In the genomic region with DNA sequence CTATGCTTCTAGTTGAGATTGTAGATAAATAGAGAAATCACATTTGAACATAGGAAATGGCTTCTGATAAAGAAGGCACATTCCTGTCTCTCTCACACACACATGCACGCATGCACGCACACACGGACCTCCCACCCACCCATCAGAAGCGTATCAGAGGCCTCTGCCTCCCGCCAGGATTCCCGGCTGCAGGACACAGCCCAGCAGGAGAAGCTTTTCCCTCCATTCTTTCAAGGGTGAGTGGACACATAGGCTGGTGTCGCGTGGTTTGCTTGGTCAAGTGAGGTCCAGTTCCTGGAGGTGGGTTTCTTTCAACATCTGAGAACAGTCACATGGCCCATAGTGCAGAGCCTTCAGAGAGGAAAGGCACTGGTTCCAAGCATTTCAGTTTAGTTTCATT, we compare ENCODE assay signal across 27 cellular contexts. TPM values are rescaled to one million over a fixed set of nuclear protein-coding genes. Genes with fewer than 3 reads are reported as not detected.
DNase-seq lines count a peak whose midpoint lies in the region; ATAC-seq, FAIRE-seq and TF ChIP-seq lines count a peak whose summit lies in the region.
"Had no signal": no experiment of that assay in that cellular context is flagged by ENCODE, and none has a peak within 500 bp of the region (broad histone marks: within the 10 kb centered on the region; RNA-seq: fewer than 3 reads in every experiment).

No MANE protein-coding gene starts in this region.

- CTCF ChIA-PET in IMR-90 (lab: Yijun Ruan, JAX) = no interaction called here

- H3K4me3 Mint-ChIP-seq in mesothelial cell of epicardium = no peak overlapping the region
- H3K4me3 Mint-ChIP-seq: activated CD8-positive, alpha-beta T cell treated with anti-CD3 and anti-CD28 coated beads for 36 hours; naive thymus-derived CD4-positive, alpha-beta T cell; stimulated activated naive CD8-positive, alpha-beta T cell treated with anti-CD3 and anti-CD28 coated beads, Interleukin-15, amount 100 ng/mL, for 72 hours had no signal

- peak overlapping the region; percentile 3; the same call in 1 of the 2 replicates for H3K14ac ChIP-seq in IMR-90 (replicated peaks; ENCODE audit: low read depth, low read length)

- ATAC-seq in IMR-90 (ENCODE audit: low read depth) (no peak), gastrocnemius medialis (no peak), HG03342 (IDR thresholded peaks at IDR 0.05; ENCODE audit: unreplicated experiment) (no peak), HG02938 (IDR thresholded peaks at IDR 0.05; ENCODE audit: unreplicated experiment) (no peak)
- ATAC-seq: activated CD8-positive, alpha-beta T cell treated with anti-CD3 and anti-CD28 coated beads for 36 hours; activated naive CD4-positive, alpha-beta T cell treated with anti-CD3 and anti-CD28 coated beads, Interleukin-2, amount 50 U/mL, for 72 hours; naive thymus-derived CD4-positive, alpha-beta T cell; PC-3; stimulated activated naive CD8-positive, alpha-beta T cell treated with anti-CD3 and anti-CD28 coated beads, Interleukin-15, amount 100 ng/mL, for 72 hours had no signal

- no peak overlapping the region for H3K18ac ChIP-seq in IMR-90 (ENCODE audit: low read depth, low read length)

- H3K27ac ChIP-seq in IMR-90 (ENCODE audit: insufficient read depth, low read length) (no peak overlapping the region), brain microvascular endothelial cell (no peak overlapping the region), gastrocnemius medialis (peak overlapping the region; percentile 73 to 93 (median 90))
- H3K27ac ChIP-seq: ovary had no signal

- H3K4me1 Mint-ChIP-seq in mesothelial cell of epicardium = peaks cover 51% of the 10 kb centered on the region

- no peak for TF ChIP-seq RAD21 in IMR-90 (IDR thresholded peaks at IDR 0.05; ENCODE audit: low read length)

- H2AK5ac ChIP-seq in IMR-90 (ENCODE audit: low read depth, low read length) = peak overlapping the region; percentile 43; the same call in 1 of the 2 replicates

- in situ Hi-C loops in IMR-90 (cut with MboI; ENCODE audit: low sequenced_read_pairs) = no loop called here
- in situ Hi-C loops in brain microvascular endothelial cell (cut with HindIII; ENCODE audit: low pct_ligation_motif_present, low sequenced_read_pairs) = loop anchor here (25.0 kb wide), 2 partner anchors 289 to 514 kb away; no protein-coding TSS in a partner anchor
- in situ Hi-C loops in gastrocnemius medialis (cut with MboI; ENCODE audit: low sequenced_read_pairs in 4 of 4) = no loop called here

- FAIRE-seq in urothelium cell line (lab: Jason Lieb, UNC) = no peak
- FAIRE-seq: endothelial cell of umbilical vein, GM12892, islet of Langerhans had no signal

- H2AK9ac ChIP-seq in IMR-90 (replicated peaks; ENCODE audit: low read depth, low read length, poor library complexity) = peak overlapping the region; percentile 3

- TF ChIP-seq POLR2A in IMR-90 (IDR thresholded peaks at IDR 0.05; ENCODE audit: low read depth, low read length) (no peak), gastrocnemius medialis (IDR thresholded peaks at IDR 0.05) (no peak)

- H3K56ac ChIP-seq in IMR-90 (ENCODE audit: extremely low read depth, insufficient read depth, low read length) = no peak overlapping the region

- no peaks in the 10 kb centered on the region for H4K20me1 ChIP-seq in IMR-90 (ENCODE audit: insufficient read depth, low read length)

- no peak overlapping the region for H4K5ac ChIP-seq in IMR-90 (ENCODE audit: low read depth, low read length)

- H3K79me1 ChIP-seq in IMR-90 (ENCODE audit: low read depth in 1 of 2, low read length in 2 of 2) = no peaks in the 10 kb centered on the region; a peak in 1 of 4 replicates

- H3K4me2 ChIP-seq in IMR-90 (ENCODE audit: low read depth, low read length) = no peak overlapping the region

- DNase-seq in IMR-90 = no peak
- peak; percentile 32 for DNase-seq in brain microvascular endothelial cell
- no peak for DNase-seq in mesothelial cell of epicardium (ENCODE audit: low spot score in 2 of 2, unreplicated experiment in 2 of 2)
- DNase-seq in gastrocnemius medialis = no peak
- DNase-seq in urothelium cell line (ENCODE audit: low spot score) = no peak
- DNase-seq: activated CD4-positive, CD25-positive, alpha-beta regulatory T cell treated with anti-CD3 and anti-CD28 coated beads, Interleukin-2, amount 50 U/mL, for 72 hours; activated CD8-positive, alpha-beta T cell treated with anti-CD3 and anti-CD28 coated beads for 36 hours; activated effector memory CD4-positive, alpha-beta T cell treated with Interleukin-2 at 50 U/mL for 16 hours; DMS153; Kasumi-1; naive thymus-derived CD4-positive, alpha-beta T cell; NCI-H2029 treated with DMSO at 0.1 percent for 48 hours; NCI-H226; NCI-H526 treated with DMSO at 0.1 percent for 48 hours; NK-92 treated with Interleukin-12 subunit alpha and Interleukin-12 subunit beta, amount 100 ng/mL, for 24 hours; ovary; PC-3; stimulated activated CD4-positive, alpha-beta T cell treated with anti-CD3 and anti-CD28 coated beads, Interleukin-1b, Interleukin-23, amount 100 ng/mL, for 48 hours; stimulated activated naive CD8-positive, alpha-beta T cell treated with anti-CD3 and anti-CD28 coated beads, Interleukin-15, amount 100 ng/mL, for 72 hours; T-helper 2 cell had no signal

- WGBS in IMR-90 (ENCODE audit: extremely low coverage in 2 of 2, insufficient read length in 1 of 2), 2 experiments = 80% methylated on average over 2 of the region's 8 CpGs; no CpG with 5 or more reads in 1 of the 2 experiments

- H3K4me3 ChIP-seq in IMR-90 (ENCODE audit: insufficient read depth, low read depth, low read length) (no peak overlapping the region), brain microvascular endothelial cell (ENCODE audit: low read depth, low read length) (no peak overlapping the region), gastrocnemius medialis (no peak overlapping the region)
- H3K4me3 ChIP-seq: breast epithelium, ovary had no signal

- 0 out of 2 replicates have a peak overlapping the region, but pooled peaks have one; percentile 1 for H2BK20ac ChIP-seq in IMR-90 (ENCODE audit: low read depth, low read length)

- H3K9ac ChIP-seq in IMR-90 (ENCODE audit: low read depth, low read length) = no peak overlapping the region

- dilution Hi-C loops in IMR-90 (cut with HindIII; ENCODE audit: low sequenced_read_pairs, unreplicated experiment) = no loop called here

- H3K9me3 ChIP-seq in IMR-90 (ENCODE audit: control insufficient read depth, insufficient read depth, low read length) (no peaks in the 10 kb centered on the region), gastrocnemius medialis (no peaks in the 10 kb centered on the region)
- H3K9me3 ChIP-seq: breast epithelium, ovary had no signal

- peaks cover 17% of the 10 kb centered on the region for H3K4me1 ChIP-seq in IMR-90 (ENCODE audit: control insufficient read depth, insufficient read depth, low read length)
- H3K4me1 ChIP-seq in gastrocnemius medialis = peaks cover 35 to 37% of the 10 kb centered on the region in 2 donors
- H3K4me1 ChIP-seq: breast epithelium had no signal

- H3K36me3 ChIP-seq in IMR-90 (ENCODE audit: control insufficient read depth, insufficient read depth, low read length) (no peaks in the 10 kb centered on the region), brain microvascular endothelial cell (replicated peaks) (no peaks in the 10 kb centered on the region), gastrocnemius medialis (no peaks in the 10 kb centered on the region)
- H3K36me3 ChIP-seq: breast epithelium, ovary had no signal

- H3K9me3 Mint-ChIP-seq in mesothelial cell of epicardium = no peaks in the 10 kb centered on the region
- H3K9me3 Mint-ChIP-seq: activated CD8-positive, alpha-beta T cell treated with anti-CD3 and anti-CD28 coated beads for 36 hours; activated naive CD4-positive, alpha-beta T cell treated with anti-CD3 and anti-CD28 coated beads, Interleukin-2, amount 50 U/mL, for 72 hours; stimulated activated naive CD8-positive, alpha-beta T cell treated with anti-CD3 and anti-CD28 coated beads, Interleukin-15, amount 100 ng/mL, for 72 hours had no signal

- TF ChIP-seq CTCF in IMR-90 (conservative IDR thresholded peaks at IDR 0.05; ENCODE audit: low read depth, low read length) (no peak), brain microvascular endothelial cell (IDR thresholded peaks at IDR 0.05; ENCODE audit: low read depth, low read length, missing control alignments) (no peak), mesothelial cell of epicardium (IDR thresholded peaks at IDR 0.05; ENCODE audit: unreplicated experiment) (no peak), gastrocnemius medialis (IDR thresholded peaks at IDR 0.05 in 4 of 5, conservative IDR thresholded peaks at IDR 0.05 in 1 of 5) (no peak)

- peak overlapping the region; percentile 28; the same call in 1 of the 2 replicates for H2BK120ac ChIP-seq in IMR-90 (ENCODE audit: low read depth, low read length)

- no peak overlapping the region; the same call in 1 of the 2 replicates for H4K91ac ChIP-seq in IMR-90 (ENCODE audit: insufficient read depth, low read depth, low read length)

- H2BK5ac ChIP-seq in IMR-90 (ENCODE audit: low read depth, low read length, poor library complexity, severe bottlenecking) = no peak overlapping the region

- 0 out of 3 replicates have a peak overlapping the region, but pooled peaks have one; percentile 6 for H2BK15ac ChIP-seq in IMR-90 (ENCODE audit: low read depth, low read length)

- POLR2A ChIA-PET in IMR-90 (lab: Charles Lee; ENCODE audit: unreplicated experiment) = no interaction called here

- no peaks in the 10 kb centered on the region for H3K36me3 Mint-ChIP-seq in mesothelial cell of epicardium
- H3K36me3 Mint-ChIP-seq: activated naive CD4-positive, alpha-beta T cell treated with anti-CD3 and anti-CD28 coated beads, Interleukin-2, amount 50 U/mL, for 72 hours had no signal

- peaks cover 20% of the 10 kb centered on the region for H3K9me1 ChIP-seq in IMR-90 (ENCODE audit: insufficient read depth, low read length)

- no peak overlapping the region for H3K23ac ChIP-seq in IMR-90 (ENCODE audit: low read depth, low read length)

- peak overlapping the region; percentile 5; the same call in 1 of the 2 replicates for H3K4ac ChIP-seq in IMR-90 (ENCODE audit: low read depth, low read length)

- BruUV-seq in IMR-90 (replicated peaks; lab: Mats Ljungman, UMichigan) = no TSS peak

- H3K27me3 ChIP-seq in IMR-90 (ENCODE audit: control insufficient read depth, insufficient read depth, low read length) = no peaks in the 10 kb centered on the region
- H3K27me3 ChIP-seq in brain microvascular endothelial cell (replicated peaks) = no peaks in the 10 kb centered on the region
- H3K27me3 ChIP-seq in gastrocnemius medialis = no peaks in the 10 kb centered on the region
- H3K27me3 ChIP-seq: breast epithelium, ovary had no signal

- peak overlapping the region in 1 of 2 experiments; percentile 26; a peak in 1 of 4 replicates for H4K8ac ChIP-seq in IMR-90 (ENCODE audit: low read depth in 2 of 2, low read length in 2 of 2)

- H3K27ac Mint-ChIP-seq in mesothelial cell of epicardium = peak overlapping the region; percentile 75
- H3K27ac Mint-ChIP-seq: activated CD8-positive, alpha-beta T cell treated with anti-CD3 and anti-CD28 coated beads for 36 hours; activated naive CD4-positive, alpha-beta T cell treated with anti-CD3 and anti-CD28 coated beads, Interleukin-2, amount 50 U/mL, for 72 hours; naive thymus-derived CD4-positive, alpha-beta T cell; stimulated activated naive CD8-positive, alpha-beta T cell treated with anti-CD3 and anti-CD28 coated beads, Interleukin-15, amount 100 ng/mL, for 72 hours had no signal

- no peaks in the 10 kb centered on the region for H3K27me3 Mint-ChIP-seq in mesothelial cell of epicardium (ENCODE audit: low read depth)

- intact Hi-C loops in IMR-90 (cut with micrococcal nuclease) = no loop called here
- intact Hi-C loops in gastrocnemius medialis (cut with DNase I; ENCODE audit: low total_unique reads) = loop anchor here (1.0 kb wide), 1 partner anchor 24 kb away; no protein-coding TSS in a partner anchor

- peak overlapping the region; percentile 24 for H2AFZ ChIP-seq in IMR-90 (replicated peaks; ENCODE audit: low read length, poor library complexity)

RNA-seq across cellular contexts. Expression of gene KLF6, which starts 34.1 kb away (rescaled TPM):
- total RNA-seq in IMR-90 (2012; rRNA removed) = 69.0 and 98.6 TPM in 2 replicates
- 123 and 175 TPM in 2 replicates for polyA plus RNA-seq in IMR-90 (2012; rRNA removed)
- 70.4 and 114 TPM in 2 replicates for polyA plus RNA-seq in IMR-90 (2012; cell fraction: cytosol; rRNA removed)
- polyA plus RNA-seq in IMR-90 (2012; cell fraction: nucleus; rRNA removed; ENCODE audit: low replicate concordance) = 720 and 827 TPM in 2 replicates
- total RNA-seq in mesothelial cell of epicardium = 99.1 to 117 TPM (median 106 TPM) in 3 replicates
- 10 to 100 TPM; 23.3 to 84.7 (median 49.8) TPM for total RNA-seq in gastrocnemius medialis

Comparison
In these comparisons a context has a peak if more than half of its experiments do, and no peak if none do; other contexts are left out.
1. H3K27ac ChIP-seq: peak in gastrocnemius medialis (4 of 4); none in IMR-90 (single experiment) and brain microvascular endothelial cell (single experiment).